13 cellular contexts compared by ENCODE assay signal in the genomic region with DNA sequence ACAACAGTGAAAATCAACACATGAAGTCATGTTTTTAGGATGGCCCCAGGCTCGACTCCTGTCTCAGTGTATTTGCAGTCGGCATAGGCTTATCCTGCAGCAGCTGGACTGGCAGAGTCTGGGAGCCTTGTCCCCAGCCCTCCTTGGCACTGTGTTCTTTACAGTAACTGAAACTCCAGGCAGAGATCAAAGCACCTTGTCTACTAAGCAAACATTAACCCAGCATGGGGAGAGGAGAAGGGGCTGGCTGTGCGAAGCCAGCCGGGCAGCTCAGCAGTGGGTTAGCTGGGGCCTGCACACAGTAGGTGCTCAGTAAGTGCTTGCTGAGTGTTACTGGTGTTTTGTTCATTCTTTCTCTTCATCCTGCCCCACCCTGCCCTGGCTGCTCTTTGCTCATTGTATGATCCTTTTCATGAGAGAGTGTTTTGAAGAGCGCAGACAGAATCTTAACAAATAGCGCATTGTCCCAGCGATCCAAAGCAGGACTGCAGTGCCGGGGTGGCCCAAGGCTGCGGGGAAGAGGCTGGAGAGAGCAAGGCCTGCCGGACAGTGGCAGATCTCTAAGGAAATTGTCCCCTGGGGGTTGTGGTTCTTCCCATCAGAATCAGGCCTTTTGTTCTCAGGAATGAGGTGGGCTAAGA. TPM values are rescaled to one million over a fixed set of nuclear protein-coding genes. Genes with fewer than 3 reads are reported as not detected.
DNase-seq lines count a peak whose midpoint lies in the region; ATAC-seq and TF ChIP-seq lines count a peak whose summit lies in the region.
"Had no signal": no experiment of that assay in that cellular context is flagged by ENCODE, and none has a peak within 500 bp of the region (broad histone marks: within the 10 kb centered on the region; RNA-seq: fewer than 3 reads in every experiment).

No MANE protein-coding gene starts in this region.

- no peak for DNase-seq in HFFc6
- DNase-seq in MCF 10A (ENCODE audit: unreplicated experiment), result no peak
- peak in 1 of 2 donors; percentile 58 for DNase-seq in left colon
- no peak for DNase-seq in sigmoid colon
- DNase-seq in effector CD4-positive, alpha-beta T cell, result no peak
- no peak for DNase-seq in activated gamma-delta T cell treated with Interleukin-2 at 50 U/mL for 16 hours
- DNase-seq in naive thymus-derived CD4-positive, alpha-beta T cell, result no peak
- DNase-seq in DMS153 (lab: John Stamatoyannopoulos, UW), result no peak
- DNase-seq: COR-L47, NCI-H446 treated with DMSO at 0.1 percent for 48 hours, SW 1271 had no signal

- H3K4me1 Mint-ChIP-seq in HFFc6 (ENCODE audit: low read depth), result peaks cover 75% of the 10 kb centered on the region
- peaks cover 68% of the 10 kb centered on the region for H3K4me1 Mint-ChIP-seq in MCF 10A (ENCODE audit: insufficient read depth, unreplicated experiment)
- H3K4me1 Mint-ChIP-seq in naive thymus-derived CD4-positive, alpha-beta T cell, result peaks cover 0 to 9% (median 0%) of the 10 kb centered on the region in 7 donors

- peaks cover 18 to 28% (median 19%) of the 10 kb centered on the region in 4 donors for H3K36me3 ChIP-seq in sigmoid colon
- H3K36me3 ChIP-seq in naive thymus-derived CD4-positive, alpha-beta T cell (ENCODE audit: control insufficient read depth in 2 of 3, insufficient read depth in 3 of 3, low read length in 3 of 3), result peaks cover 27 to 96% (median 27%) of the 10 kb centered on the region in 3 experiments

- no TSS peak for BruUV-seq in MCF 10A (replicated peaks; lab: Mats Ljungman, UMichigan)

- no peaks in the 10 kb centered on the region; the same call in 1 of the 2 replicates for H3K27me3 Mint-ChIP-seq in HFFc6 (ENCODE audit: insufficient read depth)
- no peaks in the 10 kb centered on the region for H3K27me3 Mint-ChIP-seq in MCF 10A (ENCODE audit: insufficient read depth, unreplicated experiment)
- no peaks in the 10 kb centered on the region for H3K27me3 Mint-ChIP-seq in naive thymus-derived CD4-positive, alpha-beta T cell
- H3K27me3 Mint-ChIP-seq: IgD-negative memory B cell had no signal

- H3K27ac ChIP-seq in sigmoid colon, result peak overlapping the region; percentile 76 to 90 (median 82)
- no peak overlapping the region for H3K27ac ChIP-seq in naive thymus-derived CD4-positive, alpha-beta T cell (ENCODE audit: low read depth, low read length)
- H3K27ac ChIP-seq: parathyroid adenoma had no signal

- intact Hi-C loops in MCF 10A (cut with micrococcal nuclease), result no loop called here
- intact Hi-C loops in left colon (cut with DNase I, micrococcal nuclease), result no loop called here
- intact Hi-C loops in sigmoid colon (cut with DNase I), result no loop called here
- intact Hi-C loops in naive thymus-derived CD4-positive, alpha-beta T cell (cut with micrococcal nuclease), result no loop called here

- no peak for TF ChIP-seq EP300 in sigmoid colon (IDR thresholded peaks at IDR 0.05)

- peaks cover 49% of the 10 kb centered on the region for H3K36me3 Mint-ChIP-seq in HFFc6 (ENCODE audit: low read depth)
- peaks cover 58% of the 10 kb centered on the region for H3K36me3 Mint-ChIP-seq in MCF 10A (ENCODE audit: insufficient read depth, unreplicated experiment)
- H3K36me3 Mint-ChIP-seq in naive thymus-derived CD4-positive, alpha-beta T cell, result peaks cover 8 to 43% (median 17%) of the 10 kb centered on the region in 5 donors
- H3K36me3 Mint-ChIP-seq: IgD-negative memory B cell had no signal

- peak; percentile 50 for ATAC-seq in left colon
- no peak for ATAC-seq in naive thymus-derived CD4-positive, alpha-beta T cell

- POLR2A ChIA-PET in MCF 10A (lab: Yijun Ruan, JAX), result no interaction called here
- POLR2A ChIA-PET in naive thymus-derived CD4-positive, alpha-beta T cell (lab: Charles Lee), result interaction anchor here (0.6 kb wide), 1 partner anchor 55 kb away, joined by 3 read pairs; no protein-coding TSS in a partner anchor

- H3K27ac Mint-ChIP-seq in HFFc6, result peak overlapping the region; percentile 51
- H3K27ac Mint-ChIP-seq in MCF 10A (ENCODE audit: low read depth, unreplicated experiment), result peak overlapping the region; percentile 96
- H3K27ac Mint-ChIP-seq in naive thymus-derived CD4-positive, alpha-beta T cell, result peak overlapping the region in 4 of 9 donors; percentile 5 to 48 (median 34)
- H3K27ac Mint-ChIP-seq: IgD-negative memory B cell had no signal

- no peak for TF ChIP-seq POLR2A in sigmoid colon (IDR thresholded peaks at IDR 0.05)

- no peaks in the 10 kb centered on the region for H3K9me3 ChIP-seq in sigmoid colon
- H3K9me3 ChIP-seq in naive thymus-derived CD4-positive, alpha-beta T cell (ENCODE audit: control insufficient read depth in 2 of 3, low read length in 3 of 3), result no peaks in the 10 kb centered on the region

- no peaks in the 10 kb centered on the region for H3K27me3 ChIP-seq in sigmoid colon
- no peaks in the 10 kb centered on the region for H3K27me3 ChIP-seq in naive thymus-derived CD4-positive, alpha-beta T cell (ENCODE audit: control insufficient read depth in 2 of 2, insufficient read depth in 2 of 2, low read length in 2 of 2)

- H3K9me3 Mint-ChIP-seq in HFFc6 (peaks cover 3% of the 10 kb centered on the region; the same call in 1 of the 2 replicates), MCF 10A (ENCODE audit: unreplicated experiment) (no peaks in the 10 kb centered on the region)
- no peaks in the 10 kb centered on the region for H3K9me3 Mint-ChIP-seq in naive thymus-derived CD4-positive, alpha-beta T cell
- H3K9me3 Mint-ChIP-seq: IgD-negative memory B cell had no signal

- H3K4me3 Mint-ChIP-seq in HFFc6, result no peak overlapping the region
- peak overlapping the region; percentile 9 for H3K4me3 Mint-ChIP-seq in MCF 10A (ENCODE audit: unreplicated experiment)
- no peak overlapping the region for H3K4me3 Mint-ChIP-seq in naive thymus-derived CD4-positive, alpha-beta T cell

- TF ChIP-seq CTCF in HFFc6 (IDR thresholded peaks at IDR 0.05) (no peak), MCF 10A (IDR thresholded peaks at IDR 0.05; ENCODE audit: unreplicated experiment) (no peak), sigmoid colon (IDR thresholded peaks at IDR 0.05) (no peak)

- CTCF ChIA-PET in MCF 10A (lab: Yijun Ruan, JAX), result interaction anchor here (0.8 to 1.0 kb wide), 3 partner anchors 24 to 60 kb away, joined by 3 to 5 read pairs (median 4); no protein-coding TSS in a partner anchor
- CTCF ChIA-PET in naive thymus-derived CD4-positive, alpha-beta T cell (lab: Charles Lee), result interaction anchor here (0.9 kb wide), 1 partner anchor 46 kb away, joined by 3 read pairs; no protein-coding TSS in a partner anchor

- H3K4me3 ChIP-seq in sigmoid colon, result no peak overlapping the region
- no peak overlapping the region for H3K4me3 ChIP-seq in naive thymus-derived CD4-positive, alpha-beta T cell (ENCODE audit: low read length)

- peaks cover 0 to 77% (median 69%) of the 10 kb centered on the region in 4 donors for H3K4me1 ChIP-seq in sigmoid colon
- H3K4me1 ChIP-seq in naive thymus-derived CD4-positive, alpha-beta T cell (ENCODE audit: control insufficient read depth in 2 of 2, insufficient read depth in 2 of 2, low read length in 2 of 2), result no peaks in the 10 kb centered on the region

- WGBS in sigmoid colon, 2 donors, result 18 to 65% methylated on average over 10 of the region's 10 CpGs

RNA-seq across cellular contexts. Expression of gene ITGB4, which starts 23.5 kb away (rescaled TPM):
- total RNA-seq in HFFc6 (2021; fragmentation: NEBNext Ultra II Directional; extraction: Animal tissue kit (Norgen Biotek cat#: 25700)), result 1 to 10 TPM in 1 of 6 experiments, under 1 TPM in 4, not detected in 1; 0.28 to 1.0 (median 0.76) TPM
- total RNA-seq in MCF 10A (2022), result 727 and 1,054 TPM in 2 replicates
- 100 to 1,000 TPM; 252 to 318 TPM for total RNA-seq in left colon
- total RNA-seq in sigmoid colon, result 10 to 100 TPM; 15.1 to 43.2 (median 23.1) TPM
- 100 to 1,000 TPM in 1 of 3 donors, 10 to 100 TPM in 2; 17.8 to 116 (median 25.8) TPM for polyA plus RNA-seq in sigmoid colon
- 1 to 10 TPM in 3 of 5 experiments, under 1 TPM in 2; 0.49 to 1.8 (median 1.2) TPM for total RNA-seq in naive thymus-derived CD4-positive, alpha-beta T cell
- polyA plus RNA-seq in naive thymus-derived CD4-positive, alpha-beta T cell, result under 1 TPM; 0.09 to 0.35 TPM

RNA-seq across cellular contexts. Expression of gene SAP30BP, which starts 30.6 kb away (rescaled TPM):
- 10 to 100 TPM; 68.4 to 81.5 (median 71.4) TPM for total RNA-seq in HFFc6 (2021; fragmentation: NEBNext Ultra II Directional; extraction: Animal tissue kit (Norgen Biotek cat#: 25700))
- total RNA-seq in MCF 10A (2022), result 108 and 123 TPM in 2 replicates
- total RNA-seq in left colon, result 10 to 100 TPM; 72.1 to 72.5 TPM
- 10 to 100 TPM; 53.5 to 96.9 (median 63.6) TPM for total RNA-seq in sigmoid colon
- polyA plus RNA-seq in sigmoid colon, result 10 to 100 TPM; 53.2 to 69.3 (median 57.7) TPM
- 100 to 1,000 TPM in 4 of 5 experiments, 10 to 100 TPM in 1; 97.6 to 198 (median 116) TPM for total RNA-seq in naive thymus-derived CD4-positive, alpha-beta T cell
- 10 to 100 TPM; 69.5 to 76.1 TPM for polyA plus RNA-seq in naive thymus-derived CD4-positive, alpha-beta T cell

RNA-seq across cellular contexts. Expression of gene RECQL5, which starts 30.8 kb away (rescaled TPM):
- 10 to 100 TPM; 18.7 to 22.6 (median 21.2) TPM for total RNA-seq in HFFc6 (2021; fragmentation: NEBNext Ultra II Directional; extraction: Animal tissue kit (Norgen Biotek cat#: 25700))
- total RNA-seq in MCF 10A (2022) (36.3 and 47.9 TPM in 2 replicates), left colon (10 to 100 TPM; 23.2 to 27.0 TPM), sigmoid colon (10 to 100 TPM in 3 of 4 donors, 1 to 10 TPM in 1; 5.1 to 11.6 (median 11.3) TPM)
- polyA plus RNA-seq in sigmoid colon, result 10 to 100 TPM in 2 of 3 donors, 1 to 10 TPM in 1; 9.0 to 30.1 (median 10.2) TPM
- 10 to 100 TPM; 38.7 to 76.5 (median 49.2) TPM for total RNA-seq in naive thymus-derived CD4-positive, alpha-beta T cell
- polyA plus RNA-seq in naive thymus-derived CD4-positive, alpha-beta T cell, result 10 to 100 TPM; 12.4 to 25.9 TPM

Comparison
In these comparisons a context has a peak if more than half of its experiments do, and no peak if none do; other contexts are left out.
1. RNA of gene ITGB4, which starts 23.5 kb away (total RNA-seq): 727 to 1,054 TPM in MCF 10A, 252 to 318 TPM in left colon and 15.1 to 43.2 TPM in sigmoid colon; 0.49 to 1.8 TPM in naive thymus-derived CD4-positive, alpha-beta T cell and 0.28 to 1.0 TPM in HFFc6; every median in the first group is over 4 times any median in the second.